ENCODE assay signal across 8 cellular contexts in the genomic region with DNA sequence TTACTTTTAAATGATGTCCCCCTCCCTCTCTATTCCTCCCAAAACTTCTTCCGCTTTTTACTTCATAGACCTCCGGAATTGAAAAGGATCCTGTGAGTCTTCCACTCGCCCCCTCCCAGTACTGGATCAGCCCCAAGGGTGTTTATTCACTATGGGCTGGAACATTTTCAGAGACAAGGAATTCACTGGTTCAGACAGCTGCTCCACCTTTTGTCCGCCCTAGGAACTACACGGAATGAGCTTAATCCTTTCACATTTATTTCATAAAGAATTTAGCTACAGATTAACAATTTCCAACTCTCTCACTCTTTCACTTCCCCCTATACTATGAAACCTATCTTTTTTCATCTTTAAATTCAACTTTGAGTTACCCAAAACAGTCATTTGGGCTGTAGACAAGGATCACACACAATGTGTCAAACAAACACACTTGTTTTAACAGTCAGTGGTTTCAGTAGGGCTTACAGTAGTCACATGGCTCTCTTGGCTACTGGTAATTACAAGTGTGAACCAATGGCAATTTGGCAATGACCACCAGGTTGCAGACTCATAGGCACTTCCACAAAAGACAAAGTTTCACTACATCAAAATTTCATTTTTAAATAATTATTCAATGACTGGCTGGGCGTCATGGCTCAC. TPM values are rescaled to one million over a fixed set of nuclear protein-coding genes. Genes with fewer than 3 reads are reported as not detected.
DNase-seq lines count a peak whose midpoint lies in the region; ATAC-seq, FAIRE-seq and TF ChIP-seq lines count a peak whose summit lies in the region.

No MANE protein-coding gene starts in this region.

- no peaks in the 10 kb centered on the region for H3K27me3 ChIP-seq in astrocyte (ENCODE audit: insufficient read depth, low read length)
- H3K27me3 ChIP-seq in vagina: no peaks in the 10 kb centered on the region

- no peaks in the 10 kb centered on the region for H4K20me1 ChIP-seq in astrocyte (ENCODE audit: insufficient read depth, low read length)

- no peak overlapping the region for H3K4me3 Mint-ChIP-seq in astrocyte (ENCODE audit: unreplicated experiment)

- H3K36me3 ChIP-seq in astrocyte (ENCODE audit: insufficient read depth, low read length) (peaks cover 11% of the 10 kb centered on the region), vagina (peaks cover 0 to 6% of the 10 kb centered on the region in 2 donors)

- H3K4me1 Mint-ChIP-seq in astrocyte (ENCODE audit: low read depth, unreplicated experiment): peaks cover 2% of the 10 kb centered on the region

- H3K9me3 Mint-ChIP-seq in astrocyte (ENCODE audit: unreplicated experiment): no peaks in the 10 kb centered on the region

- H3K27me3 Mint-ChIP-seq in astrocyte (ENCODE audit: low read depth, unreplicated experiment): no peaks in the 10 kb centered on the region

- H3K4me3 ChIP-seq in astrocyte (ENCODE audit: insufficient read depth, low read depth, low read length) (no peak overlapping the region), vagina (no peak overlapping the region)

- FAIRE-seq in astrocyte (lab: Jason Lieb, UNC): no peak

- H3K9me3 ChIP-seq in astrocyte (ENCODE audit: insufficient read depth, low read depth, low read length): no peaks in the 10 kb centered on the region
- no peaks in the 10 kb centered on the region for H3K9me3 ChIP-seq in vagina

- H3K27ac Mint-ChIP-seq in astrocyte (ENCODE audit: unreplicated experiment): no peak overlapping the region

- peak overlapping the region; percentile 17 for H3K4me2 ChIP-seq in astrocyte (ENCODE audit: low read length)

- peak; percentile 72 for TF ChIP-seq CTCF in astrocyte (IDR thresholded peaks at IDR 0.05; ENCODE audit: insufficient read depth, low read depth, low read length)
- TF ChIP-seq CTCF in vagina (IDR thresholded peaks at IDR 0.05): peak in 2 of 3 experiments; percentile 23 to 30

- no peaks in the 10 kb centered on the region for H3K36me3 Mint-ChIP-seq in astrocyte (ENCODE audit: low read depth, unreplicated experiment)

- H3K4me1 ChIP-seq in astrocyte (ENCODE audit: insufficient read depth, low read length) (no peaks in the 10 kb centered on the region), vagina (no peaks in the 10 kb centered on the region)

- DNase-seq in NOMO-1 treated with DMSO at 0.1 percent for 48 hours (lab: John Stamatoyannopoulos, UW; ENCODE audit: unreplicated experiment): peak; percentile 17
- no peak for DNase-seq in NOMO-1 treated with dmso at 0.1 percent for 144 hours (lab: John Stamatoyannopoulos, UW; ENCODE audit: unreplicated experiment)
- peak; percentile 40 to 65 for DNase-seq in Kasumi-1 (lab: John Stamatoyannopoulos, UW)
- DNase-seq in astrocyte (ENCODE audit: low read depth): peak; percentile 31
- DNase-seq in islet precursor cell: peak; percentile 63
- DNase-seq in vagina (ENCODE audit: extremely low spot score in 2 of 2): no peak
- DNase-seq in HuH-7 (ENCODE audit: low spot score): no peak

- TF ChIP-seq POLR2A in vagina (IDR thresholded peaks at IDR 0.05): no peak

- H3K79me2 ChIP-seq in astrocyte (ENCODE audit: insufficient read depth, low read length): no peaks in the 10 kb centered on the region

- H3K9ac ChIP-seq in astrocyte (ENCODE audit: low read length): no peak overlapping the region

- no peak overlapping the region for H2AFZ ChIP-seq in astrocyte (ENCODE audit: low read depth, low read length)

- no peak for ATAC-seq in GM19463 (IDR thresholded peaks at IDR 0.05; ENCODE audit: unreplicated experiment)

- intact Hi-C loops in vagina (cut with DNase I): no loop called here

- H3K27ac ChIP-seq in astrocyte (ENCODE audit: low read depth, low read length): no peak overlapping the region
- no peak overlapping the region for H3K27ac ChIP-seq in vagina

RNA-seq across cellular contexts. Expression of gene CNIH1, which starts 20.6 kb away (rescaled TPM):
- total RNA-seq in astrocyte: 148 and 156 TPM in 2 replicates
- 124 TPM for total RNA-seq in vagina

RNA-seq across cellular contexts. Expression of gene CDKN3, which starts 23.8 kb away (rescaled TPM):
- 1.6 and 2.4 TPM in 2 replicates for total RNA-seq in astrocyte
- 6.6 TPM for total RNA-seq in vagina

Comparison
In these comparisons a context has a peak if more than half of its experiments do, and no peak if none do; other contexts are left out.
1. DNase-seq: peak in NOMO-1 treated with DMSO at 0.1 percent for 48 hours (single experiment), Kasumi-1 (2 of 2), astrocyte (single experiment) and islet precursor cell (single experiment); none in NOMO-1 treated with dmso at 0.1 percent for 144 hours (single experiment), vagina (0 of 2) and HuH-7 (single experiment).